Comparison of ENCODE assay signal across 14 cellular contexts in the genomic region with DNA sequence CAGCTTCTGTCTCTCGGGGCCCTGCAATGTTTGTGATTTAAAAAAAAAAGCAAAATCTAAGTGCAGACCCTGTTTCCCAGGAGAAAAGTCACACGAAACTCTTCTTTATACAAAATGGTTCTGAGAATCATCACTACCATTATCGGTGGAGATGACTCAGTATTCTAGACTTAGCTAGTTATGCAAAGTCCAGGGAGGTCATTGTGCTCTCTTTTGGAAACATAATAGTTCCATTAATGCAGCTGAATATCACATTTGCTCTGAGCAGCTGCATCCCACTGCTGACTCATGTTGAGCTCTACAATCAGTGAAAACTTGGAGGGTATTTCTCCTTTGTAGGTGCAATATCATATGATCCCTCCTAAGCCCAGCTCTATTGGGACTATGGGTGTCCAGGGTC. TPM values are rescaled to one million over a fixed set of nuclear protein-coding genes. Genes with fewer than 3 reads are reported as not detected.
DNase-seq lines count a peak whose midpoint lies in the region; ATAC-seq and TF ChIP-seq lines count a peak whose summit lies in the region.
"Had no signal": no experiment of that assay in that cellular context is flagged by ENCODE, and none has a peak within 500 bp of the region (broad histone marks: within the 10 kb centered on the region; RNA-seq: fewer than 3 reads in every experiment).

No MANE protein-coding gene starts in this region.

- H3K27me3 ChIP-seq in GM23248 (replicated peaks; ENCODE audit: insufficient read depth) (no peaks in the 10 kb centered on the region), psoas muscle (ENCODE audit: insufficient read depth in 3 of 3, low read length in 2 of 3) (no peaks in the 10 kb centered on the region), lower lobe of right lung (ENCODE audit: low read depth) (no peaks in the 10 kb centered on the region)

- 76 to 79% methylated on average over 3 of the region's 3 CpGs for WGBS in GM23248 (ENCODE audit: low coverage in 1 of 2, low lambda C conversion rate in 2 of 2, missing lambda C conversion rate in 2 of 2), 2 experiments
- WGBS in psoas muscle, 3 donors = 45 to 57% (median 55%) methylated on average over 3 of the region's 3 CpGs

- H3F3A ChIP-seq in GM23248 (ENCODE audit: insufficient read depth) = no peaks in the 10 kb centered on the region

- ATAC-seq in psoas muscle (peak; percentile 50 to 88 (median 74)), HG03280 (IDR thresholded peaks at IDR 0.05; ENCODE audit: unreplicated experiment) (no peak), lower lobe of right lung (no peak)

- no peak for TF ChIP-seq CTCF in psoas muscle (IDR thresholded peaks at IDR 0.05)
- no peak for TF ChIP-seq CTCF in lower lobe of right lung (IDR thresholded peaks at IDR 0.05)

- H3K4me3 ChIP-seq in GM23248 (no peak overlapping the region), psoas muscle (no peak overlapping the region), lower lobe of right lung (no peak overlapping the region)

- no peak overlapping the region for H2AFZ ChIP-seq in GM23248

- no peaks in the 10 kb centered on the region for H3K9me2 ChIP-seq in GM23248 (ENCODE audit: insufficient read depth)

- DNase-seq in GM23248 (peak; percentile 46), RPMI7951 (ENCODE audit: low read depth) (peak; percentile 79), fibroblast of peridontal ligament (ENCODE audit: extremely low read depth) (peak; percentile 92), psoas muscle (no peak), posterior vena cava (ENCODE audit: low spot score) (no peak), lower lobe of right lung (no peak)
- DNase-seq: activated CD8-positive, alpha-beta memory T cell treated with anti-CD3 and anti-CD28 coated beads for 24 hours; activated naive CD4-positive, alpha-beta T cell; MV-4-11; retina had no signal

- H3K9ac ChIP-seq in GM23248 = no peak overlapping the region

- in situ Hi-C loops in GM23248 (cut with MboI) = loop anchor here (10.0 kb wide), 2 partner anchors 329 to 579 kb away; no protein-coding TSS in a partner anchor

- intact Hi-C loops in psoas muscle (cut with DNase I) = no loop called here
- intact Hi-C loops in posterior vena cava (cut with DNase I) = loop anchor here in 1 of 2 donors (10.0 kb wide), 1 partner anchor 249 kb away; no protein-coding TSS in a partner anchor
- intact Hi-C loops in lower lobe of right lung (cut with DNase I) = no loop called here

- no peaks in the 10 kb centered on the region for H3K36me3 ChIP-seq in GM23248 (ENCODE audit: low read depth)
- H3K36me3 ChIP-seq in psoas muscle (ENCODE audit: insufficient read depth in 1 of 2, low read depth in 1 of 2) = peaks cover 0 to 3% of the 10 kb centered on the region in 2 donors
- H3K36me3 ChIP-seq in lower lobe of right lung = no peaks in the 10 kb centered on the region

- H3K4me1 ChIP-seq in GM23248 (ENCODE audit: insufficient read depth) (no peaks in the 10 kb centered on the region), psoas muscle (peaks cover 7% of the 10 kb centered on the region), lower lobe of right lung (no peaks in the 10 kb centered on the region)

- no peak overlapping the region for H3K4me2 ChIP-seq in GM23248 (ENCODE audit: unreplicated experiment)

- H3K9me3 ChIP-seq in GM23248 (ENCODE audit: low read depth) (no peaks in the 10 kb centered on the region), psoas muscle (no peaks in the 10 kb centered on the region), lower lobe of right lung (no peaks in the 10 kb centered on the region)

- H4K20me1 ChIP-seq in GM23248 (ENCODE audit: insufficient read depth) = no peaks in the 10 kb centered on the region

- H3K27ac ChIP-seq in GM23248 (no peak overlapping the region), psoas muscle (peak overlapping the region; percentile 66), lower lobe of right lung (no peak overlapping the region)
- H3K27ac ChIP-seq: C4-2B had no signal

- no peaks in the 10 kb centered on the region for H3K79me2 ChIP-seq in GM23248 (ENCODE audit: insufficient read depth)

RNA-seq across cellular contexts. Expression of a gene that starts 53.7 kb away (rescaled TPM):
- 4.8 and 12.1 TPM in 2 replicates for total RNA-seq in GM23248 (2014; rRNA removed; shearing (Covaris generic))
- polyA plus RNA-seq in GM23248 (2016; fragmentation: Nextera tagmentation; extraction: Ambion mirVana) (13.3 and 18.5 TPM in 2 replicates), psoas muscle (under 1 TPM; 0.18 to 0.39 (median 0.33) TPM)
- not detected in 2 replicates for total RNA-seq in RPMI7951 (2014; rRNA removed; shearing (Covaris generic))
- total RNA-seq in psoas muscle (1 to 10 TPM in 1 of 4 donors, under 1 TPM in 3; 0.39 to 1.2 (median 0.55) TPM), posterior vena cava (1 to 10 TPM; 1.6 to 4.1 TPM), lower lobe of right lung (1.1 TPM)
- total RNA-seq: epithelial cell of proximal tubule, NCI-H460 had no signal

Comparison
In these comparisons a context has a peak if more than half of its experiments do, and no peak if none do; other contexts are left out.
1. DNase-seq: peak in GM23248 (single experiment), RPMI7951 (single experiment) and fibroblast of peridontal ligament (single experiment); none in psoas muscle (0 of 2), posterior vena cava (single experiment) and lower lobe of right lung (single experiment).
2. ATAC-seq: peak in psoas muscle (4 of 4); none in HG03280 (single experiment) and lower lobe of right lung (0 of 2).